ENCODE assay signal across 11 cellular contexts in genomic region chr11:69080361-69080973, GRCh38. TPM values are rescaled to one million over a fixed set of nuclear protein-coding genes. Genes with fewer than 3 reads are reported as not detected.
A peak's percentile ranks its signal among the peaks of the same experiment; 100 is the strongest.
DNase-seq lines count a peak whose midpoint lies in the region; ATAC-seq and TF ChIP-seq lines count a peak whose summit lies in the region.
"Had no signal": no experiment of that assay in that cellular context is flagged by ENCODE, and none has a peak within 500 bp of the region (broad histone marks: within the 10 kb centered on the region; RNA-seq: fewer than 3 reads in every experiment).

No MANE protein-coding gene starts in this region.

- peak overlapping the region; percentile 70 for H3K27ac Mint-ChIP-seq in activated CD8-positive, alpha-beta memory T cell treated with anti-CD3 and anti-CD28 coated beads, Interleukin-2, amount 10 ng/mL, durations not matched to agents 7 days and 5 days
- H3K27ac Mint-ChIP-seq in dendritic cell treated with granulocyte-macrophage colony-stimulating factor and Interleukin-4, amounts not matched to agents 40 ng/mL and 50 ng/mL, for 4 days: peak overlapping the region; percentile 94

- no peak overlapping the region for H3K27ac ChIP-seq in adrenal gland

- ATAC-seq in activated CD8-positive, alpha-beta memory T cell treated with anti-CD3 and anti-CD28 coated beads, Interleukin-2, amount 10 ng/mL, durations not matched to agents 7 days and 5 days: peak; percentile 50
- no peak for ATAC-seq in GM21381 (IDR thresholded peaks at IDR 0.05; ENCODE audit: unreplicated experiment)

- H3K4me1 ChIP-seq in adrenal gland (replicated peaks in 1 of 2): no peaks in the 10 kb centered on the region
- H3K4me1 ChIP-seq: BE2C had no signal

- DNase-seq in activated CD8-positive, alpha-beta memory T cell treated with anti-CD3 and anti-CD28 coated beads, Interleukin-2, amount 10 ng/mL, durations not matched to agents 7 days and 5 days: no peak
- DNase-seq in activated CD8-positive, alpha-beta memory T cell treated with anti-CD3 and anti-CD28 coated beads for 24 hours: no peak
- DNase-seq in RPMI7951 (ENCODE audit: low read depth) (peak; percentile 80), DMS79 treated with DMSO at 0.1 percent for 48 hours (lab: John Stamatoyannopoulos, UW) (no peak), adrenal gland (no peak)
- peak; percentile 44 for DNase-seq in stimulated activated CD8-positive, alpha-beta memory T cell treated with anti-CD3 and anti-CD28 coated beads, Interleukin-4, amount 100 ng/mL, for 48 hours
- DNase-seq: BE2C, RPMI8226 had no signal

- TF ChIP-seq POLR2A in adrenal gland (IDR thresholded peaks at IDR 0.05): no peak

- intact Hi-C loops in dendritic cell treated with granulocyte-macrophage colony-stimulating factor and Interleukin-4, amounts not matched to agents 40 ng/mL and 50 ng/mL, for 4 days (cut with micrococcal nuclease): loop anchor here (5.0 to 10.0 kb wide), 2 partner anchors 33 to 176 kb away; partner anchors contain the start of genes IGHMBP2, MRPL21 and TPCN2
- intact Hi-C loops in adrenal gland (cut with DNase I): loop anchor here in 1 of 2 donors (10.0 kb wide), 1 partner anchor 146 kb away; no protein-coding TSS in a partner anchor

- no peak for TF ChIP-seq CTCF in adrenal gland (IDR thresholded peaks at IDR 0.05)

- H3K9me3 Mint-ChIP-seq in activated CD8-positive, alpha-beta memory T cell treated with anti-CD3 and anti-CD28 coated beads, Interleukin-2, amount 10 ng/mL, durations not matched to agents 7 days and 5 days (ENCODE audit: low read depth): no peaks in the 10 kb centered on the region
- no peaks in the 10 kb centered on the region for H3K9me3 Mint-ChIP-seq in dendritic cell treated with granulocyte-macrophage colony-stimulating factor and Interleukin-4, amounts not matched to agents 40 ng/mL and 50 ng/mL, for 4 days

- H3K4me3 ChIP-seq in adrenal gland: no peak overlapping the region
- H3K4me3 ChIP-seq: lung had no signal

- no peaks in the 10 kb centered on the region for H3K9me3 ChIP-seq in adrenal gland (replicated peaks in 1 of 3)
- H3K9me3 ChIP-seq: BE2C had no signal

- H3K36me3 ChIP-seq in adrenal gland (replicated peaks in 1 of 2): peaks cover 0 to 23% of the 10 kb centered on the region in 2 donors
- H3K36me3 ChIP-seq: BE2C had no signal

- H3K27me3 Mint-ChIP-seq in activated CD8-positive, alpha-beta memory T cell treated with anti-CD3 and anti-CD28 coated beads, Interleukin-2, amount 10 ng/mL, durations not matched to agents 7 days and 5 days: no peaks in the 10 kb centered on the region
- H3K27me3 Mint-ChIP-seq in dendritic cell treated with granulocyte-macrophage colony-stimulating factor and Interleukin-4, amounts not matched to agents 40 ng/mL and 50 ng/mL, for 4 days: no peaks in the 10 kb centered on the region

- H3K4me3 Mint-ChIP-seq in activated CD8-positive, alpha-beta memory T cell treated with anti-CD3 and anti-CD28 coated beads, Interleukin-2, amount 10 ng/mL, durations not matched to agents 7 days and 5 days: no peak overlapping the region
- H3K4me3 Mint-ChIP-seq in dendritic cell treated with granulocyte-macrophage colony-stimulating factor and Interleukin-4, amounts not matched to agents 40 ng/mL and 50 ng/mL, for 4 days: peak overlapping the region; percentile 48

- peaks cover 4% of the 10 kb centered on the region for H3K36me3 Mint-ChIP-seq in activated CD8-positive, alpha-beta memory T cell treated with anti-CD3 and anti-CD28 coated beads, Interleukin-2, amount 10 ng/mL, durations not matched to agents 7 days and 5 days
- peaks cover 95% of the 10 kb centered on the region for H3K36me3 Mint-ChIP-seq in dendritic cell treated with granulocyte-macrophage colony-stimulating factor and Interleukin-4, amounts not matched to agents 40 ng/mL and 50 ng/mL, for 4 days (ENCODE audit: low read depth)

- 68 to 72% (median 70%) methylated on average over 8 to 15 of the region's 15 CpGs for WGBS in adrenal gland, 4 donors

- H3K4me1 Mint-ChIP-seq in activated CD8-positive, alpha-beta memory T cell treated with anti-CD3 and anti-CD28 coated beads, Interleukin-2, amount 10 ng/mL, durations not matched to agents 7 days and 5 days: peaks cover 12% of the 10 kb centered on the region
- peaks cover 48% of the 10 kb centered on the region for H3K4me1 Mint-ChIP-seq in dendritic cell treated with granulocyte-macrophage colony-stimulating factor and Interleukin-4, amounts not matched to agents 40 ng/mL and 50 ng/mL, for 4 days (ENCODE audit: low read depth)

- CTCF ChIA-PET in activated CD8-positive, alpha-beta memory T cell treated with anti-CD3 and anti-CD28 coated beads, Interleukin-2, amount 10 ng/mL, durations not matched to agents 7 days and 5 days (lab: Charles Lee): no interaction called here

- H3K27me3 ChIP-seq in adrenal gland: no peaks in the 10 kb centered on the region
- H3K27me3 ChIP-seq: BE2C had no signal

RNA-seq across cellular contexts. Expression of gene TPCN2, which starts 31.7 kb away (rescaled TPM):
- total RNA-seq in activated CD8-positive, alpha-beta memory T cell treated with anti-CD3 and anti-CD28 coated beads, Interleukin-2, amount 10 ng/mL, durations not matched to agents 7 days and 5 days: 10 to 100 TPM; 15.3 to 20.6 TPM
- total RNA-seq in RPMI7951 (2014; rRNA removed; shearing (Covaris generic)): 3.2 and 4.7 TPM in 2 replicates
- 10 to 100 TPM in 5 of 8 donors, 1 to 10 TPM in 3; 6.8 to 17.6 (median 10.4) TPM for total RNA-seq in adrenal gland
- 10 to 100 TPM in 2 of 3 donors, 1 to 10 TPM in 1; 3.1 to 21.6 (median 13.6) TPM for polyA plus RNA-seq in adrenal gland

Comparison
In these comparisons a context has a peak if more than half of its experiments do, and no peak if none do; other contexts are left out.
1. DNase-seq: peak in RPMI7951 (single experiment) and stimulated activated CD8-positive, alpha-beta memory T cell treated with anti-CD3 and anti-CD28 coated beads, Interleukin-4, amount 100 ng/mL, for 48 hours (single experiment); none in activated CD8-positive, alpha-beta memory T cell treated with anti-CD3 and anti-CD28 coated beads, Interleukin-2, amount 10 ng/mL, durations not matched to agents 7 days and 5 days (single experiment), activated CD8-positive, alpha-beta memory T cell treated with anti-CD3 and anti-CD28 coated beads for 24 hours (single experiment), DMS79 treated with DMSO at 0.1 percent for 48 hours (single experiment) and adrenal gland (0 of 7).